13 cellular contexts compared by ENCODE assay signal in the genomic region with DNA sequence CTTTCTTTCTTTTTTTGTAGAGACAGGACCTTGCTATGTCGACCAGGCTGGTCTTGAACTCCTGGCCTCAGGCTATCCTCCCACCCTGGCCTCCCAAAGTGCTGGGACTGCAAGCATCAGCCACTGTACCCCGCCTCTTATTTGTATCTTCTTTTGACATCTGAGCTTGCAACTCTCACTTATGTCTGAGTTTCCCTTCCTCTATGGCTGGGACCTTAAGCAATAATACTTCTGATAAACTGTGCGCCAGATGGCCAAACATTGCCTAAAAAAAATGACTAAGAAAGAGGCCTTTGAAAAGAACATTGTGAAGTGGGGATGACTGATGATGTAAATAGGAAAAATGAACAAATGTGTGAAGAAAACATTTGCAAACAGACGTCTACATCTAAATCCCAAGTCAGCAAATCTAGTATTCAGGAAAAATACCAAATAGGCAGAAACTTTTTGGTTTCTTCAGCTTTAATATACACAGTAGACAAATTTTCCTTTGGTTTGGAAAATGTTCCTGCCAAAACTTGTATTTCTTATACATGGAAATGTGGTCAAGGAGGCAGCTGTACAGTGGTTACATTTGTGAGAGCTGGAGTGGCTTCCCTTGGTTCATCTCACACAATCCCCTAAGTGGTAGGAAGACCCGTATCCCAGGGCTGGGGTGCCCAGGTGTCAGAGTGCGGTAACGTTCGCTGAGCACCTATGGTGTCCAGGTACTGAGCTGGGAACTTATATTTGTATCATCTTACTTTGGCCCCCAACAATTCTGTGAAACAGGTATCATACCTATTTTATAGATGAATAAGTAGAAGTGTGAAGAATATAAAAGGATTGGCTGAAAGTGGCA. TPM values are rescaled to one million over a fixed set of nuclear protein-coding genes. Genes with fewer than 3 reads are reported as not detected.
DNase-seq lines count a peak whose midpoint lies in the region; ATAC-seq, FAIRE-seq and TF ChIP-seq lines count a peak whose summit lies in the region.
"Had no signal": no experiment of that assay in that cellular context is flagged by ENCODE, and none has a peak within 500 bp of the region (broad histone marks: within the 10 kb centered on the region; RNA-seq: fewer than 3 reads in every experiment).

No MANE protein-coding gene starts in this region.

- H3K36me3 ChIP-seq in mammary epithelial cell (ENCODE audit: insufficient read depth, low read length) (no peaks in the 10 kb centered on the region), right atrium auricular region (no peaks in the 10 kb centered on the region), upper lobe of right lung (no peaks in the 10 kb centered on the region), kidney (ENCODE audit: control insufficient read depth in 1 of 2, insufficient read depth in 2 of 2, low read length in 2 of 2) (no peaks in the 10 kb centered on the region)
- H3K36me3 ChIP-seq: MG63, tibial artery had no signal

- H3K27me3 Mint-ChIP-seq in MCF 10A (ENCODE audit: insufficient read depth, unreplicated experiment) = no peaks in the 10 kb centered on the region

- POLR2A ChIA-PET in MCF 10A (lab: Yijun Ruan, JAX) = no interaction called here

- H3K4me1 ChIP-seq in mammary epithelial cell (ENCODE audit: insufficient read depth, low read length) (no peaks in the 10 kb centered on the region), right atrium auricular region (peaks cover 0 to 4% of the 10 kb centered on the region in 2 donors), upper lobe of right lung (no peaks in the 10 kb centered on the region), kidney (ENCODE audit: control insufficient read depth in 1 of 2, insufficient read depth in 1 of 2, low read depth in 1 of 2, low read length in 2 of 2) (peaks cover 0 to 2% of the 10 kb centered on the region in 2 donors)

- CTCF ChIA-PET in MCF 10A (lab: Yijun Ruan, JAX) = interaction anchor here (0.7 to 1.2 kb wide), 2 partner anchors 20 to 229 kb away, joined by 3 to 5 read pairs; no protein-coding TSS in a partner anchor
- CTCF ChIA-PET in mammary epithelial cell (lab: Charles Lee; ENCODE audit: low non-redundant PET) = no interaction called here

- no peaks in the 10 kb centered on the region for H3K9me3 ChIP-seq in mammary epithelial cell (replicated peaks; ENCODE audit: insufficient read depth, low read length)
- H3K9me3 ChIP-seq in right atrium auricular region = no peaks in the 10 kb centered on the region
- H3K9me3 ChIP-seq in upper lobe of right lung = no peaks in the 10 kb centered on the region
- H3K9me3 ChIP-seq in kidney (ENCODE audit: control insufficient read depth in 1 of 2, low read length in 2 of 2) = no peaks in the 10 kb centered on the region
- H3K9me3 ChIP-seq: MG63, tibial artery had no signal

- no peak overlapping the region for H2AFZ ChIP-seq in mammary epithelial cell (ENCODE audit: low read depth, low read length)
- H2AFZ ChIP-seq: GM23338 had no signal

- no peaks in the 10 kb centered on the region for H3K9me3 Mint-ChIP-seq in MCF 10A (ENCODE audit: unreplicated experiment)
- H3K9me3 Mint-ChIP-seq: activated naive CD4-positive, alpha-beta T cell treated with anti-CD3 and anti-CD28 coated beads, Interleukin-2, amount 50 U/mL, for 72 hours; GM23338 had no signal

- H3K27ac Mint-ChIP-seq in MCF 10A (ENCODE audit: low read depth, unreplicated experiment) = no peak overlapping the region
- H3K27ac Mint-ChIP-seq: activated naive CD4-positive, alpha-beta T cell treated with anti-CD3 and anti-CD28 coated beads, Interleukin-2, amount 50 U/mL, for 72 hours; GM23338 had no signal

- intact Hi-C loops in MCF 10A (cut with micrococcal nuclease) (no loop called here), mammary epithelial cell (cut with micrococcal nuclease) (no loop called here), upper lobe of right lung (cut with DNase I) (no loop called here), kidney (cut with DNase I) (no loop called here)

- H3K27ac ChIP-seq in mammary epithelial cell (ENCODE audit: insufficient read depth, low read depth, low read length) = no peak overlapping the region
- peak overlapping the region in 1 of 2 donors; percentile 42 for H3K27ac ChIP-seq in right atrium auricular region
- no peak overlapping the region for H3K27ac ChIP-seq in upper lobe of right lung
- H3K27ac ChIP-seq in kidney (ENCODE audit: low read depth in 2 of 2, low read length in 2 of 2) = no peak overlapping the region
- H3K27ac ChIP-seq: epithelial cell of prostate, tibial artery had no signal

- no peaks in the 10 kb centered on the region for H3K4me1 Mint-ChIP-seq in MCF 10A (ENCODE audit: insufficient read depth, unreplicated experiment)

- H3K9ac ChIP-seq in mammary epithelial cell (ENCODE audit: insufficient read depth, low read length) = no peak overlapping the region
- H3K9ac ChIP-seq in kidney (ENCODE audit: low read length in 2 of 2) = no peak overlapping the region

- H3K27me3 ChIP-seq in mammary epithelial cell (ENCODE audit: insufficient read depth, low read length) (no peaks in the 10 kb centered on the region), right atrium auricular region (no peaks in the 10 kb centered on the region), upper lobe of right lung (no peaks in the 10 kb centered on the region)
- H3K27me3 ChIP-seq: MG63, tibial artery had no signal

- BruUV-seq in MCF 10A (replicated peaks; lab: Mats Ljungman, UMichigan) (no TSS peak), mammary epithelial cell (replicated peaks; lab: Mats Ljungman, UMichigan) (no TSS peak)

- no peak overlapping the region for H3K4me3 Mint-ChIP-seq in MCF 10A (ENCODE audit: unreplicated experiment)
- H3K4me3 Mint-ChIP-seq: GM23338 had no signal

- FAIRE-seq in kidney (lab: Jason Lieb, UNC) = no peak

- DNase-seq in MCF 10A (ENCODE audit: unreplicated experiment) (peak; percentile 11), mammary epithelial cell (no peak), SIG-M5 (lab: John Stamatoyannopoulos, UW) (peak; percentile 95), right atrium auricular region (ENCODE audit: low spot score) (peak; percentile 63), upper lobe of right lung (peak; percentile 40), HCEC 1CT (no peak), kidney (no peak)
- DNase-seq in activated CD4-positive, alpha-beta T cell treated with anti-CD3 and anti-CD28 coated beads, Interleukin-2, amount 50 U/mL, for 4 hours = no peak
- DNase-seq: MG63 had no signal

- H3K4me3 ChIP-seq in mammary epithelial cell (replicated peaks in 1 of 3; ENCODE audit: insufficient read depth in 1 of 3, low read depth in 2 of 3, low read length in 3 of 3) (no peak overlapping the region), right atrium auricular region (no peak overlapping the region), upper lobe of right lung (no peak overlapping the region), kidney (ENCODE audit: low read length in 2 of 2) (no peak overlapping the region)
- H3K4me3 ChIP-seq: GM23338, MG63, tibial artery had no signal

- no peak overlapping the region for H3K4me2 ChIP-seq in mammary epithelial cell (ENCODE audit: insufficient read depth, low read depth, low read length)
- H3K4me2 ChIP-seq: GM23338 had no signal

- no peak for TF ChIP-seq CTCF in MCF 10A (IDR thresholded peaks at IDR 0.05; ENCODE audit: unreplicated experiment)
- TF ChIP-seq CTCF in mammary epithelial cell (conservative IDR thresholded peaks at IDR 0.05 in 1 of 2, IDR thresholded peaks at IDR 0.05 in 1 of 2; ENCODE audit: extremely low read depth in 1 of 2, insufficient read depth in 1 of 2, low read depth in 1 of 2, low read length in 2 of 2) = no peak
- no peak for TF ChIP-seq CTCF in right atrium auricular region (IDR thresholded peaks at IDR 0.05)
- TF ChIP-seq CTCF in upper lobe of right lung (IDR thresholded peaks at IDR 0.05) = no peak
- TF ChIP-seq CTCF in kidney (IDR thresholded peaks at IDR 0.05; ENCODE audit: borderline replicate concordance, extremely low read depth, insufficient read depth) = no peak

- dilution Hi-C loops in mammary epithelial cell (cut with HindIII; ENCODE audit: low sequenced_read_pairs) = no loop called here

- H4K20me1 ChIP-seq in mammary epithelial cell (ENCODE audit: insufficient read depth, low read length) = no peaks in the 10 kb centered on the region

- ATAC-seq in upper lobe of right lung = peak; percentile 78
- ATAC-seq: activated naive CD4-positive, alpha-beta T cell treated with anti-CD3 and anti-CD28 coated beads, Interleukin-2, amount 50 U/mL, for 72 hours; GM23338 had no signal

- no peaks in the 10 kb centered on the region for H3K36me3 Mint-ChIP-seq in MCF 10A (ENCODE audit: insufficient read depth, unreplicated experiment)
- H3K36me3 Mint-ChIP-seq: activated naive CD4-positive, alpha-beta T cell treated with anti-CD3 and anti-CD28 coated beads, Interleukin-2, amount 50 U/mL, for 72 hours had no signal

- H3K79me2 ChIP-seq in mammary epithelial cell (ENCODE audit: insufficient read depth, low read length) = no peaks in the 10 kb centered on the region

- WGBS in mammary epithelial cell (ENCODE audit: low coverage, missing lambda C conversion rate) = 84% methylated on average over 8 of the region's 8 CpGs

- in situ Hi-C loops in mammary epithelial cell (cut with MboI; ENCODE audit: low sequenced_read_pairs in 2 of 2) = no loop called here

RNA-seq across cellular contexts. Expression of gene TFRC, which starts 11.6 kb away (rescaled TPM):
- 72.9 and 108 TPM in 2 replicates for total RNA-seq in MCF 10A (2022)
- 100 to 1,000 TPM; 252 to 547 TPM for total RNA-seq in mammary epithelial cell
- polyA plus RNA-seq in mammary epithelial cell = 115 TPM
- polyA minus RNA-seq in mammary epithelial cell = 193 TPM
- total RNA-seq in right atrium auricular region = 10 to 100 TPM; 47.9 to 98.0 TPM
- total RNA-seq in upper lobe of right lung = 248 TPM
- total RNA-seq in kidney = 61.1 TPM
- 23.7 TPM for polyA plus RNA-seq in kidney (ENCODE audit: insufficient read depth, low read depth, low replicate concordance)

Comparison
In these comparisons a context has a peak if more than half of its experiments do, and no peak if none do; other contexts are left out.
1. DNase-seq: peak in MCF 10A (single experiment), SIG-M5 (single experiment), right atrium auricular region (single experiment) and upper lobe of right lung (single experiment); none in mammary epithelial cell (single experiment), activated CD4-positive, alpha-beta T cell treated with anti-CD3 and anti-CD28 coated beads, Interleukin-2, amount 50 U/mL, for 4 hours (0 of 2), HCEC 1CT (single experiment) and kidney (single experiment).